Comparison of ENCODE assay signal across 8 cellular contexts in the genomic region with DNA sequence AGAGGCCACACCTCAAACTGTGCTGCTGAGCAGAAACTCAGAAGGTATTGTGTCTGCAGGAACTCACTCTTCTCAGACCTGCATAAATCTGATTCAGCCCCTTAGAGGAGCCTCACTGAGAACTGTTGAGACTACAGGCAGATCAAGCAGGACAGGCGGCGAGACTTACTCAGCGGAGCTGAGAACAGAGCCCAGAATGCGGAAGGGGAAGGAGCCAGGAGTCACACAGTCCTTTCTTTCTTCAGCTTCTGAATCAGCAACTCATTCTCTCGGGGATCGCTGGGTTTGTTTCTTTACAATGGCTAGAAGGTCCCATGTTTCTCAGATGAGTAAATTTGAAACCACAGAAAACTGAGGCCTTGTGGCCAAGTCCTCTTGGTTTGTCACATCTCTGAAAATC. TPM values are rescaled to one million over a fixed set of nuclear protein-coding genes. Genes with fewer than 3 reads are reported as not detected.
A peak's percentile ranks its signal among the peaks of the same experiment; 100 is the strongest.
DNase-seq lines count a peak whose midpoint lies in the region; ATAC-seq and TF ChIP-seq lines count a peak whose summit lies in the region.

No MANE protein-coding gene starts in this region.

- H3K27me3 Mint-ChIP-seq in CD8-positive, alpha-beta T cell (ENCODE audit: low read depth), result no peaks in the 10 kb centered on the region

- CTCF ChIA-PET in CD8-positive, alpha-beta T cell (lab: Charles Lee), result interaction anchor here (1.3 kb wide), 1 partner anchor 38 kb away, joined by 5 read pairs; no protein-coding TSS in a partner anchor

- no peaks in the 10 kb centered on the region for H3K27me3 ChIP-seq in CD8-positive, alpha-beta T cell (ENCODE audit: insufficient read depth, low read length)

- peaks cover 3% of the 10 kb centered on the region for H3K4me1 Mint-ChIP-seq in CD8-positive, alpha-beta T cell (ENCODE audit: low read depth)

- no peaks in the 10 kb centered on the region for H3K9me3 Mint-ChIP-seq in CD8-positive, alpha-beta T cell

- no peak overlapping the region for H3K27ac ChIP-seq in CD8-positive, alpha-beta T cell (ENCODE audit: low read depth, low read length)

- no peaks in the 10 kb centered on the region for H3K36me3 Mint-ChIP-seq in CD8-positive, alpha-beta T cell

- ATAC-seq in CD8-positive, alpha-beta T cell, result peak; percentile 23
- peak; percentile 84 for ATAC-seq in GM19438 (IDR thresholded peaks at IDR 0.05; ENCODE audit: low read depth, unreplicated experiment)
- ATAC-seq in HG03378 (IDR thresholded peaks at IDR 0.05; ENCODE audit: unreplicated experiment), result peak; percentile 96
- peak; percentile 94 for ATAC-seq in left ventricle myocardium superior

- DNase-seq in CD8-positive, alpha-beta T cell, result no peak
- DNase-seq in activated T-helper 9 cell treated with anti-CD3 and anti-CD28 coated beads, Interleukin-2, amount 50 U/mL, for 16 hours (ENCODE audit: low read depth), result peak; percentile 4
- DNase-seq in left ventricle myocardium superior (peak; percentile 65), SKM-1 treated with dmso at 0.1 percent for 144 hours (lab: John Stamatoyannopoulos, UW; ENCODE audit: unreplicated experiment) (no peak), NCI-H2227 treated with DMSO at 0.1 percent for 48 hours (lab: John Stamatoyannopoulos, UW) (no peak)
- DNase-seq in stimulated activated CD4-positive, alpha-beta T cell treated with anti-CD3 and anti-CD28 coated beads, Interleukin-2, amount 100 ng/mL, for 48 hours, result peak; percentile 23 to 28

- H3K36me3 ChIP-seq in CD8-positive, alpha-beta T cell (ENCODE audit: insufficient read depth, low read length), result no peaks in the 10 kb centered on the region

- no peaks in the 10 kb centered on the region for H3K9me3 ChIP-seq in CD8-positive, alpha-beta T cell (ENCODE audit: low read length)

- H3K27ac Mint-ChIP-seq in CD8-positive, alpha-beta T cell, result no peak overlapping the region

- TF ChIP-seq CTCF in CD8-positive, alpha-beta T cell (IDR thresholded peaks at IDR 0.05), result no peak

- no peak overlapping the region for H3K4me3 ChIP-seq in CD8-positive, alpha-beta T cell (ENCODE audit: low read depth, low read length)

- no peaks in the 10 kb centered on the region for H3K4me1 ChIP-seq in CD8-positive, alpha-beta T cell (ENCODE audit: insufficient read depth, low read length)

- intact Hi-C loops in CD8-positive, alpha-beta T cell (cut with DNase I, micrococcal nuclease), result loop anchor here in 1 of 2 experiments (10.0 kb wide), 1 partner anchor 359 kb away; a partner anchor contains a TSS
- intact Hi-C loops in left ventricle myocardium superior (cut with micrococcal nuclease), result no loop called here

- POLR2A ChIA-PET in CD8-positive, alpha-beta T cell (lab: Charles Lee), result no interaction called here

- no peak overlapping the region for H3K4me3 Mint-ChIP-seq in CD8-positive, alpha-beta T cell

RNA-seq across cellular contexts. Expression of a gene that starts 23.0 kb away (rescaled TPM):
- 1 to 10 TPM; 4.4 to 5.0 TPM for total RNA-seq in CD8-positive, alpha-beta T cell
- total RNA-seq in left ventricle myocardium superior, result 76.8 TPM

Comparison
In these comparisons a context has a peak if more than half of its experiments do, and no peak if none do; other contexts are left out.
1. ATAC-seq: peak in every context shown above with its lines; median percentile 96 in HG03378; 94 in left ventricle myocardium superior; 84 in GM19438; 23 in CD8-positive, alpha-beta T cell.
2. DNase-seq: peak in activated T-helper 9 cell treated with anti-CD3 and anti-CD28 coated beads, Interleukin-2, amount 50 U/mL, for 16 hours (single experiment), left ventricle myocardium superior (single experiment) and stimulated activated CD4-positive, alpha-beta T cell treated with anti-CD3 and anti-CD28 coated beads, Interleukin-2, amount 100 ng/mL, for 48 hours (2 of 2); none in CD8-positive, alpha-beta T cell (0 of 7), SKM-1 treated with dmso at 0.1 percent for 144 hours (single experiment) and NCI-H2227 treated with DMSO at 0.1 percent for 48 hours (single experiment).
3. RNA of a gene that starts 23.0 kb away (total RNA-seq): 76.8 TPM in left ventricle myocardium superior (single experiment); 4.4 to 5.0 TPM in CD8-positive, alpha-beta T cell; every median in the first group is over 10 times any median in the second.